Comparison of ENCODE assay signal across 8 cellular contexts in the genomic region with DNA sequence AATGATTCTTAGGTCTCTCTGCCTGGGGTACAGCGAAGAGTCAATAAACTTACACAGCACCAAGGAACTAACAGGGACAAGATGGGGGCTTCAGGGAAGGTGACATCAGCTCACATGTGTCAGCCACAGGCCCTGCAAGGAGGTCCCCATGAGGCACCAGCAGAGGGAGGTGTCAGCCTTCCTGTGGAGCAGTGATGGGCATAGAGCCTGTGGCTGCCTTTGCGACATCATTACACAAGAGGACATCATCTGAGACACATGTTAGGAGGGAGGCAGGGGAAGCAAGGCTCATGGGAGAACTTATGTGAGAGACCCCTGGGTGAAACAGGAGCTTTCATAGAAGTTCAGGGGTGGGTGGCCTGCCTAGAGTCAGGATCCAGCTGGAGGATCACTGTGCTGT.
A peak's percentile ranks its signal among the peaks of the same experiment; 100 is the strongest.
DNase-seq lines count a peak whose midpoint lies in the region; ATAC-seq and TF ChIP-seq lines count a peak whose summit lies in the region.

No MANE protein-coding gene starts in this region.

- no peak for TF ChIP-seq CTCF in omental fat pad (IDR thresholded peaks at IDR 0.05)

- DNase-seq in A172 (ENCODE audit: low spot score), result peak; percentile 30
- DNase-seq in NCI-H524 (lab: John Stamatoyannopoulos, UW), result peak; percentile 36 to 59
- DNase-seq in erythroblast (lab: John Stamatoyannopoulos, UW), result peak; percentile 17 to 23
- DNase-seq in omental fat pad (ENCODE audit: low spot score), result no peak
- no peak for DNase-seq in NCI-H2196 (lab: John Stamatoyannopoulos, UW; ENCODE audit: unreplicated experiment)

- no peak for TF ChIP-seq POLR2A in erythroblast (IDR thresholded peaks at IDR 0.05; ENCODE audit: low read length)

- ATAC-seq in GM18519 (IDR thresholded peaks at IDR 0.05; ENCODE audit: low FRiP score, unreplicated experiment) (peak; percentile 71), omental fat pad (ENCODE audit: low FRiP score) (peak; percentile 41), GM21528 (IDR thresholded peaks at IDR 0.05; ENCODE audit: low FRiP score, unreplicated experiment) (no peak), GM21526 (IDR thresholded peaks at IDR 0.05; ENCODE audit: low FRiP score, unreplicated experiment) (no peak)

Comparison
In these comparisons a context has a peak if more than half of its experiments do, and no peak if none do; other contexts are left out.
1. DNase-seq: peak in A172 (single experiment), NCI-H524 (2 of 2) and erythroblast (2 of 2); none in omental fat pad (single experiment) and NCI-H2196 (single experiment).
2. ATAC-seq: peak in GM18519 (single experiment) and omental fat pad (single experiment); none in GM21528 (single experiment) and GM21526 (single experiment).